8 cellular contexts compared by ENCODE assay signal in genomic region chr11:75311858-75312288, GRCh38. TPM values are rescaled to one million over a fixed set of nuclear protein-coding genes. Genes with fewer than 3 reads are reported as not detected.
DNase-seq lines count a peak whose midpoint lies in the region; ATAC-seq and TF ChIP-seq lines count a peak whose summit lies in the region.
"Had no signal": no experiment of that assay in that cellular context is flagged by ENCODE, and none has a peak within 500 bp of the region (broad histone marks: within the 10 kb centered on the region; RNA-seq: fewer than 3 reads in every experiment).

No MANE protein-coding gene starts in this region.

- H3K4me3 ChIP-seq in upper lobe of left lung: peak overlapping the region in 2 of 4 donors; percentile 3 to 23

- peak; percentile 9 to 82 for ATAC-seq in upper lobe of left lung (ENCODE audit: low FRiP score in 2 of 2)
- ATAC-seq: T-cell had no signal

- WGBS in upper lobe of left lung, 2 donors: 49 to 61% methylated on average over 12 to 13 of the region's 13 CpGs

- no peaks in the 10 kb centered on the region for H3K9me3 ChIP-seq in upper lobe of left lung

- peaks cover 0 to 18% (median 8%) of the 10 kb centered on the region in 4 donors for H3K36me3 ChIP-seq in upper lobe of left lung

- DNase-seq in SK-MEL-5 (ENCODE audit: low read depth, low spot score): peak; percentile 38
- DNase-seq in fibroblast of peridontal ligament (ENCODE audit: extremely low read depth): peak; percentile 59
- peak; percentile 77 for DNase-seq in myocyte (ENCODE audit: low read depth)
- DNase-seq in upper lobe of left lung: peak; percentile 57 to 61
- DNase-seq in COLO829 (ENCODE audit: low spot score): no peak
- DNase-seq in SKM-1 treated with dmso at 0.1 percent for 144 hours (lab: John Stamatoyannopoulos, UW; ENCODE audit: unreplicated experiment): no peak
- no peak for DNase-seq in NAMALWA (ENCODE audit: low spot score)
- DNase-seq: T-cell had no signal

- peak in 1 of 6 experiments; percentile 3 for TF ChIP-seq CTCF in upper lobe of left lung (IDR thresholded peaks at IDR 0.05)

- H3K27ac ChIP-seq in upper lobe of left lung: peak overlapping the region; percentile 76 to 88 (median 82)

- H3K27me3 ChIP-seq in upper lobe of left lung: no peaks in the 10 kb centered on the region

- peak in 3 of 4 donors; percentile 67 to 81 (median 80) for TF ChIP-seq EP300 in upper lobe of left lung (IDR thresholded peaks at IDR 0.05)

- TF ChIP-seq POLR2A in upper lobe of left lung (IDR thresholded peaks at IDR 0.05): no peak

- in situ Hi-C loops in SK-MEL-5 (cut with HindIII; ENCODE audit: low pct_unique_long_range_greater_than_20kb, low sequenced_read_pairs): no loop called here

- peaks cover 75 to 88% (median 83%) of the 10 kb centered on the region in 4 donors for H3K4me1 ChIP-seq in upper lobe of left lung

RNA-seq across cellular contexts. Expression of gene ARRB1, which starts 39.6 kb away (rescaled TPM):
- total RNA-seq in SK-MEL-5 (2014; rRNA removed; shearing (Covaris generic)): 27.7 and 30.7 TPM in 2 replicates
- polyA plus RNA-seq in SK-MEL-5 (2015; cell fraction: cytosol; rRNA removed): 31.1 and 40.6 TPM in 2 replicates
- polyA plus RNA-seq in SK-MEL-5 (2015; cell fraction: nucleus; rRNA removed): 17.5 and 25.0 TPM in 2 replicates
- 17.2 and 23.0 TPM in 2 replicates for total RNA-seq in myocyte
- 20.9 TPM for polyA plus RNA-seq in myocyte (2012)
- total RNA-seq in upper lobe of left lung: 100 to 1,000 TPM; 119 to 235 (median 170) TPM

Comparison
In these comparisons a context has a peak if more than half of its experiments do, and no peak if none do; other contexts are left out.
1. DNase-seq: peak in SK-MEL-5 (single experiment), fibroblast of peridontal ligament (single experiment), myocyte (single experiment) and upper lobe of left lung (2 of 2); none in COLO829 (single experiment), SKM-1 treated with dmso at 0.1 percent for 144 hours (single experiment) and NAMALWA (single experiment).